Comparison of ENCODE assay signal across 8 cellular contexts in genomic region chr2:196268538-196269338, GRCh38.
A peak's percentile ranks its signal among the peaks of the same experiment; 100 is the strongest.
DNase-seq lines count a peak whose midpoint lies in the region; ATAC-seq, FAIRE-seq and TF ChIP-seq lines count a peak whose summit lies in the region.

No MANE protein-coding gene starts in this region.

- FAIRE-seq in H54 (lab: Jason Lieb, UNC), result peak; percentile 27

- peak overlapping the region in 10 of 12 donors; percentile 21 to 91 (median 38) for H3K27ac ChIP-seq in heart left ventricle
- H3K27ac ChIP-seq in transverse colon, result peak overlapping the region; percentile 45 to 70 (median 58)
- H3K27ac ChIP-seq in dorsolateral prefrontal cortex, result peak overlapping the region in 8 of 59 donors; percentile 0 to 64 (median 26)

- ATAC-seq in SK-N-SH treated with all-trans-retinoic acid at 6 μM for 48 hours, result peak; percentile 18; the same call in 2 of the 3 replicates
- peak; percentile 59 to 75 (median 66) for ATAC-seq in heart left ventricle

- H3K9me3 ChIP-seq in heart left ventricle (no peaks in the 10 kb centered on the region), transverse colon (no peaks in the 10 kb centered on the region)

- H3K4me3 ChIP-seq in heart left ventricle (peak overlapping the region in 1 of 12 donors; percentile 27), transverse colon (no peak overlapping the region), dorsolateral prefrontal cortex (peak overlapping the region in 1 of 59 donors; percentile 14)

- 40 to 70% (median 59%) methylated on average over 8 of the region's 8 CpGs for WGBS in heart left ventricle, 4 donors
- WGBS in transverse colon (ENCODE audit: low coverage in 1 of 2), 2 donors, result 64 to 72% methylated on average over 5 to 8 of the region's 8 CpGs

- in situ Hi-C loops in transverse colon (cut with MboI; ENCODE audit: low pct_ligation_motif_present in 1 of 4, low pct_unique_long_range_greater_than_20kb in 1 of 4, low sequenced_read_pairs in 3 of 4), result loop anchor here in 1 of 4 donors (25.0 kb wide), 1 partner anchor 106 kb away; the partner anchor contains the start of gene STK17B

- TF ChIP-seq CTCF in AG09319 (IDR thresholded peaks at IDR 0.05; ENCODE audit: low read depth, low read length) (no peak), heart left ventricle (IDR thresholded peaks at IDR 0.05) (no peak), transverse colon (IDR thresholded peaks at IDR 0.05) (no peak), dorsolateral prefrontal cortex (IDR thresholded peaks at IDR 0.05 in 54 of 56, conservative IDR thresholded peaks at IDR 0.05 in 2 of 56; ENCODE audit: low read depth in 1 of 56, partially characterized antibody in 56 of 56) (no peak)

- TF ChIP-seq POLR2A in H54 (IDR thresholded peaks at IDR 0.05; ENCODE audit: low read depth, low read length), result no peak
- TF ChIP-seq POLR2A in heart left ventricle (IDR thresholded peaks at IDR 0.05), result no peak
- no peak for TF ChIP-seq POLR2A in transverse colon (IDR thresholded peaks at IDR 0.05)

- DNase-seq in AG09319 (ENCODE audit: extremely low read depth, low read depth), result peak; percentile 84
- no peak for DNase-seq in H54 (ENCODE audit: insufficient read length, low spot score)
- no peak for DNase-seq in heart left ventricle
- peak; percentile 34 for DNase-seq in transverse colon
- no peak for DNase-seq in D341Med (ENCODE audit: low spot score)
- no peak for DNase-seq in dorsolateral prefrontal cortex
- no peak for DNase-seq in NCI-H2171 (lab: John Stamatoyannopoulos, UW)

- no peak for TF ChIP-seq EP300 in transverse colon (IDR thresholded peaks at IDR 0.05; ENCODE audit: low read depth)

- H3K27me3 ChIP-seq in heart left ventricle (no peaks in the 10 kb centered on the region), transverse colon (no peaks in the 10 kb centered on the region), dorsolateral prefrontal cortex (no peaks in the 10 kb centered on the region)

- H3K36me3 ChIP-seq in heart left ventricle, result peaks cover 0 to 51% (median 7%) of the 10 kb centered on the region in 9 donors
- no peaks in the 10 kb centered on the region for H3K36me3 ChIP-seq in transverse colon

- intact Hi-C loops in heart left ventricle (cut with DNase I) (loop anchor here in 1 of 10 donors (5.0 kb wide), 1 partner anchor 96 kb away; the partner anchor contains the start of gene STK17B), transverse colon (cut with DNase I; ENCODE audit: low total_unique reads) (no loop called here), dorsolateral prefrontal cortex (cut with DNase I) (no loop called here)

- peaks cover 0 to 53% (median 27%) of the 10 kb centered on the region in 12 donors for H3K4me1 ChIP-seq in heart left ventricle
- H3K4me1 ChIP-seq in transverse colon, result peaks cover 0 to 38% (median 5%) of the 10 kb centered on the region in 4 donors

TF ChIP-seq in SK-N-SH treated with all-trans-retinoic acid at 6 μM for 48 hours, 23 proteins besides CTCF, POLR2A, EP300 and RAD21:
- no peak for TF ChIP-seq GLIS3 (CRISPR knock-in tag; IDR thresholded peaks at IDR 0.05)
- TF ChIP-seq ISL1 (CRISPR knock-in tag; IDR thresholded peaks at IDR 0.05), result peak; percentile 38; the same call in 1 of the 2 replicates
- no peak for TF ChIP-seq RARB (CRISPR knock-in tag; IDR thresholded peaks at IDR 0.05)

Comparison
In these comparisons a context has a peak if more than half of its experiments do, and no peak if none do; other contexts are left out.
1. DNase-seq: peak in AG09319 (single experiment) and transverse colon (single experiment); none in H54 (single experiment), heart left ventricle (0 of 5), D341Med (single experiment), dorsolateral prefrontal cortex (0 of 10) and NCI-H2171 (single experiment).